1 cellular context compared by ENCODE assay signal in the genomic region with DNA sequence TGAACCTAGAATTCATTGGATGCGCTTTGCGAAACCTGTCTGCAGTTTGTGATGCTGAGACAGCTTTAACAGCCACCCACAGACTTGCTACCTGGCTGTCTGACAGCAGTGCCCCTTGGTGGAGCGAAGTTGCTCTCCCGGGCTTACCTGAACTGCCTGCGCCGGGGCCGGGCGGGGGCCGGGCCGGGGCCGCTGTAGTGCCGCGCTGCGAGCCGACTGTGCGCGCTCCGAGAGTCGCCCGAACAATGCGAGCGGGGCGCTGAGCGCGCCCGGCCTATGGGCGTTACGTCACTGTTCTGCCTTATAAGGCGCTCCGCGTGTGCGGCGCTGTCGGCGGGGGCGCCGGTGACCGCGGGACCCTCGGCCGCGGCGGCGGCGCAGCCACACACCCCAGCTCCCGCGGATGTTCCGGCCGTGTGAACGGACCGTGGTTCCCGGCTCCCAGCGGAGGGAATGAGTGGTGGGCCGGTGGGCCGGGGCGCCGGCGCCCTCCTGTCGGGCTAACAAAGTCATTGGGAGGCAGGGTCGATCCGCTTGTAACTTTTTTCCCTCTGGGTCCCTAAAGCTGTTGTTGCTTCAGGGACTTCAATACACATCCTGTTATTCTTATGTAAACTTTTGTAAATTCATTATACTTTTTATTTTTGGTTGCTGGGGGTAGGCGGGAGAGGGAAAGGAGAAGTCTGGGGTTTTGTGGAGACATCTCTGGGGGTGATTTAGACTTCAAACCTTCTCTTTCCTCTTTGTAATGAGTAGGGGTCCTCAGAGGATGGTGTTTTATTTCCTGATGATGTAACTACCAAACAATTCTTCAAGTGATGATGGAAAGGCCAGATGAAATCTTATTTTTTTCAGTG.
TF ChIP-seq lines count a peak whose summit lies in the region.

No MANE protein-coding gene starts in this region.

TF ChIP-seq in HepG2, 621 proteins besides CTCF, POLR2A, EP300 and RAD21 (continued from another document and continues in another):
- TF ChIP-seq, protein P1, sequence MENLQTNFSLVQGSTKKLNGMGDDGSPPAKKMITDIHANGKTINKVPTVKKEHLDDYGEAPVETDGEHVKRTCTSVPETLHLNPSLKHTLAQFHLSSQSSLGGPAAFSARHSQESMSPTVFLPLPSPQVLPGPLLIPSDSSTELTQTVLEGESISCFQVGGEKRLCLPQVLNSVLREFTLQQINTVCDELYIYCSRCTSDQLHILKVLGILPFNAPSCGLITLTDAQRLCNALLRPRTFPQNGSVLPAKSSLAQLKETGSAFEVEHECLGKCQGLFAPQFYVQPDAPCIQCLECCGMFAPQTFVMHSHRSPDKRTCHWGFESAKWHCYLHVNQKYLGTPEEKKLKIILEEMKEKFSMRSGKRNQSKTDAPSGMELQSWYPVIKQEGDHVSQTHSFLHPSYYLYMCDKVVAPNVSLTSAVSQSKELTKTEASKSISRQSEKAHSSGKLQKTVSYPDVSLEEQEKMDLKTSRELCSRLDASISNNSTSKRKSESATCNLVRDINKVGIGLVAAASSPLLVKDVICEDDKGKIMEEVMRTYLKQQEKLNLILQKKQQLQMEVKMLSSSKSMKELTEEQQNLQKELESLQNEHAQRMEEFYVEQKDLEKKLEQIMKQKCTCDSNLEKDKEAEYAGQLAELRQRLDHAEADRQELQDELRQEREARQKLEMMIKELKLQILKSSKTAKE (CRISPR knock-in tag; IDR thresholded peaks at IDR 0.05; ENCODE audit: borderline replicate concordance) = no peak
- TF ChIP-seq ZNF224 (CRISPR knock-in tag; IDR thresholded peaks at IDR 0.05) (peak; percentile 76; the same call in 1 of the 2 replicates), SRSF4 (IDR thresholded peaks at IDR 0.05; ENCODE audit: low read depth, low read length, poor library complexity, severe bottlenecking) (no peak), PCBP2 (optimal IDR thresholded peaks at IDR 0.05; ENCODE audit: low read depth, low read length, poor library complexity, severe bottlenecking) (no peak), NONO (IDR thresholded peaks at IDR 0.05) (no peak), NONO (CRISPR knock-in tag; conservative IDR thresholded peaks at IDR 0.05) (peak; percentile 79), ZNF33A (CRISPR knock-in tag; IDR thresholded peaks at IDR 0.05; ENCODE audit: borderline replicate concordance) (0 out of 2 replicates have a peak, but pooled peaks have one; percentile 10), SNAI1 (CRISPR knock-in tag; IDR thresholded peaks at IDR 0.05; ENCODE audit: borderline replicate concordance) (no peak), ZNF180 (CRISPR knock-in tag; IDR thresholded peaks at IDR 0.05; ENCODE audit: borderline replicate concordance, low read depth) (no peak), MIER2 (CRISPR knock-in tag; IDR thresholded peaks at IDR 0.05) (no peak), ZNF629 (CRISPR knock-in tag; conservative IDR thresholded peaks at IDR 0.05) (peak; percentile 41; the same call in 1 of the 2 replicates), PHF8 (CRISPR knock-in tag; IDR thresholded peaks at IDR 0.05) (peak; percentile 35; the same call in 1 of the 2 replicates), ZNF546 (CRISPR knock-in tag; conservative IDR thresholded peaks at IDR 0.05) (peak; percentile 89; the same call in 1 of the 2 replicates), MAF1 (CRISPR knock-in tag; IDR thresholded peaks at IDR 0.05; ENCODE audit: borderline replicate concordance) (0 out of 2 replicates have a peak, but pooled peaks have one; percentile 56), SPEN (CRISPR knock-in tag; IDR thresholded peaks at IDR 0.05; ENCODE audit: low read depth) (peak; percentile 85), ZNF350 (CRISPR knock-in tag; IDR thresholded peaks at IDR 0.05; ENCODE audit: borderline replicate concordance, low read depth) (peak; percentile 42; the same call in 1 of the 2 replicates), ZFP36L2 (CRISPR knock-in tag; IDR thresholded peaks at IDR 0.05) (no peak), PRMT3 (CRISPR knock-in tag; IDR thresholded peaks at IDR 0.05; ENCODE audit: borderline replicate concordance, low read depth) (no peak)
- TF ChIP-seq, protein P2, sequence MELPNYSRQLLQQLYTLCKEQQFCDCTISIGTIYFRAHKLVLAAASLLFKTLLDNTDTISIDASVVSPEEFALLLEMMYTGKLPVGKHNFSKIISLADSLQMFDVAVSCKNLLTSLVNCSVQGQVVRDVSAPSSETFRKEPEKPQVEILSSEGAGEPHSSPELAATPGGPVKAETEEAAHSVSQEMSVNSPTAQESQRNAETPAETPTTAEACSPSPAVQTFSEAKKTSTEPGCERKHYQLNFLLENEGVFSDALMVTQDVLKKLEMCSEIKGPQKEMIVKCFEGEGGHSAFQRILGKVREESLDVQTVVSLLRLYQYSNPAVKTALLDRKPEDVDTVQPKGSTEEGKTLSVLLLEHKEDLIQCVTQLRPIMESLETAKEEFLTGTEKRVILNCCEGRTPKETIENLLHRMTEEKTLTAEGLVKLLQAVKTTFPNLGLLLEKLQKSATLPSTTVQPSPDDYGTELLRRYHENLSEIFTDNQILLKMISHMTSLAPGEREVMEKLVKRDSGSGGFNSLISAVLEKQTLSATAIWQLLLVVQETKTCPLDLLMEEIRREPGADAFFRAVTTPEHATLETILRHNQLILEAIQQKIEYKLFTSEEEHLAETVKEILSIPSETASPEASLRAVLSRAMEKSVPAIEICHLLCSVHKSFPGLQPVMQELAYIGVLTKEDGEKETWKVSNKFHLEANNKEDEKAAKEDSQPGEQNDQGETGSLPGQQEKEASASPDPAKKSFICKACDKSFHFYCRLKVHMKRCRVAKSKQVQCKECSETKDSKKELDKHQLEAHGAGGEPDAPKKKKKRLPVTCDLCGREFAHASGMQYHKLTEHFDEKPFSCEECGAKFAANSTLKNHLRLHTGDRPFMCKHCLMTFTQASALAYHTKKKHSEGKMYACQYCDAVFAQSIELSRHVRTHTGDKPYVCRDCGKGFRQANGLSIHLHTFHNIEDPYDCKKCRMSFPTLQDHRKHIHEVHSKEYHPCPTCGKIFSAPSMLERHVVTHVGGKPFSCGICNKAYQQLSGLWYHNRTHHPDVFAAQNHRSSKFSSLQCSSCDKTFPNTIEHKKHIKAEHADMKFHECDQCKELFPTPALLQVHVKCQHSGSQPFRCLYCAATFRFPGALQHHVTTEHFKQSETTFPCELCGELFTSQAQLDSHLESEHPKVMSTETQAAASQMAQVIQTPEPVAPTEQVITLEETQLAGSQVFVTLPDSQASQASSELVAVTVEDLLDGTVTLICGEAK (IDR thresholded peaks at IDR 0.05) = no peak
- TF ChIP-seq, protein P2 (CRISPR knock-in tag; IDR thresholded peaks at IDR 0.05) = peak; percentile 72; the same call in 1 of the 2 replicates
- TF ChIP-seq, protein P3, sequence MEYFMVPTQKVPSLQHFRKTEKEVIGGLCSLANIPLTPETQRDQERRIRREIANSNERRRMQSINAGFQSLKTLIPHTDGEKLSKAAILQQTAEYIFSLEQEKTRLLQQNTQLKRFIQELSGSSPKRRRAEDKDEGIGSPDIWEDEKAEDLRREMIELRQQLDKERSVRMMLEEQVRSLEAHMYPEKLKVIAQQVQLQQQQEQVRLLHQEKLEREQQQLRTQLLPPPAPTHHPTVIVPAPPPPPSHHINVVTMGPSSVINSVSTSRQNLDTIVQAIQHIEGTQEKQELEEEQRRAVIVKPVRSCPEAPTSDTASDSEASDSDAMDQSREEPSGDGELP (IDR thresholded peaks at IDR 0.05; ENCODE audit: borderline replicate concordance, low read depth) = no peak
- TF ChIP-seq, protein P4, sequence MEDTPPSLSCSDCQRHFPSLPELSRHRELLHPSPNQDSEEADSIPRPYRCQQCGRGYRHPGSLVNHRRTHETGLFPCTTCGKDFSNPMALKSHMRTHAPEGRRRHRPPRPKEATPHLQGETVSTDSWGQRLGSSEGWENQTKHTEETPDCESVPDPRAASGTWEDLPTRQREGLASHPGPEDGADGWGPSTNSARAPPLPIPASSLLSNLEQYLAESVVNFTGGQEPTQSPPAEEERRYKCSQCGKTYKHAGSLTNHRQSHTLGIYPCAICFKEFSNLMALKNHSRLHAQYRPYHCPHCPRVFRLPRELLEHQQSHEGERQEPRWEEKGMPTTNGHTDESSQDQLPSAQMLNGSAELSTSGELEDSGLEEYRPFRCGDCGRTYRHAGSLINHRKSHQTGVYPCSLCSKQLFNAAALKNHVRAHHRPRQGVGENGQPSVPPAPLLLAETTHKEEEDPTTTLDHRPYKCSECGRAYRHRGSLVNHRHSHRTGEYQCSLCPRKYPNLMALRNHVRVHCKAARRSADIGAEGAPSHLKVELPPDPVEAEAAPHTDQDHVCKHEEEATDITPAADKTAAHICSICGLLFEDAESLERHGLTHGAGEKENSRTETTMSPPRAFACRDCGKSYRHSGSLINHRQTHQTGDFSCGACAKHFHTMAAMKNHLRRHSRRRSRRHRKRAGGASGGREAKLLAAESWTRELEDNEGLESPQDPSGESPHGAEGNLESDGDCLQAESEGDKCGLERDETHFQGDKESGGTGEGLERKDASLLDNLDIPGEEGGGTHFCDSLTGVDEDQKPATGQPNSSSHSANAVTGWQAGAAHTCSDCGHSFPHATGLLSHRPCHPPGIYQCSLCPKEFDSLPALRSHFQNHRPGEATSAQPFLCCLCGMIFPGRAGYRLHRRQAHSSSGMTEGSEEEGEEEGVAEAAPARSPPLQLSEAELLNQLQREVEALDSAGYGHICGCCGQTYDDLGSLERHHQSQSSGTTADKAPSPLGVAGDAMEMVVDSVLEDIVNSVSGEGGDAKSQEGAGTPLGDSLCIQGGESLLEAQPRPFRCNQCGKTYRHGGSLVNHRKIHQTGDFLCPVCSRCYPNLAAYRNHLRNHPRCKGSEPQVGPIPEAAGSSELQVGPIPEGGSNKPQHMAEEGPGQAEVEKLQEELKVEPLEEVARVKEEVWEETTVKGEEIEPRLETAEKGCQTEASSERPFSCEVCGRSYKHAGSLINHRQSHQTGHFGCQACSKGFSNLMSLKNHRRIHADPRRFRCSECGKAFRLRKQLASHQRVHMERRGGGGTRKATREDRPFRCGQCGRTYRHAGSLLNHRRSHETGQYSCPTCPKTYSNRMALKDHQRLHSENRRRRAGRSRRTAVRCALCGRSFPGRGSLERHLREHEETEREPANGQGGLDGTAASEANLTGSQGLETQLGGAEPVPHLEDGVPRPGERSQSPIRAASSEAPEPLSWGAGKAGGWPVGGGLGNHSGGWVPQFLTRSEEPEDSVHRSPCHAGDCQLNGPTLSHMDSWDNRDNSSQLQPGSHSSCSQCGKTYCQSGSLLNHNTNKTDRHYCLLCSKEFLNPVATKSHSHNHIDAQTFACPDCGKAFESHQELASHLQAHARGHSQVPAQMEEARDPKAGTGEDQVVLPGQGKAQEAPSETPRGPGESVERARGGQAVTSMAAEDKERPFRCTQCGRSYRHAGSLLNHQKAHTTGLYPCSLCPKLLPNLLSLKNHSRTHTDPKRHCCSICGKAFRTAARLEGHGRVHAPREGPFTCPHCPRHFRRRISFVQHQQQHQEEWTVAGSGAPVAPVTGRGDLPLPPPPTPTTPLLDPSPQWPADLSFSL (CRISPR knock-in tag; IDR thresholded peaks at IDR 0.05) = no peak
- TF ChIP-seq, protein P5, sequence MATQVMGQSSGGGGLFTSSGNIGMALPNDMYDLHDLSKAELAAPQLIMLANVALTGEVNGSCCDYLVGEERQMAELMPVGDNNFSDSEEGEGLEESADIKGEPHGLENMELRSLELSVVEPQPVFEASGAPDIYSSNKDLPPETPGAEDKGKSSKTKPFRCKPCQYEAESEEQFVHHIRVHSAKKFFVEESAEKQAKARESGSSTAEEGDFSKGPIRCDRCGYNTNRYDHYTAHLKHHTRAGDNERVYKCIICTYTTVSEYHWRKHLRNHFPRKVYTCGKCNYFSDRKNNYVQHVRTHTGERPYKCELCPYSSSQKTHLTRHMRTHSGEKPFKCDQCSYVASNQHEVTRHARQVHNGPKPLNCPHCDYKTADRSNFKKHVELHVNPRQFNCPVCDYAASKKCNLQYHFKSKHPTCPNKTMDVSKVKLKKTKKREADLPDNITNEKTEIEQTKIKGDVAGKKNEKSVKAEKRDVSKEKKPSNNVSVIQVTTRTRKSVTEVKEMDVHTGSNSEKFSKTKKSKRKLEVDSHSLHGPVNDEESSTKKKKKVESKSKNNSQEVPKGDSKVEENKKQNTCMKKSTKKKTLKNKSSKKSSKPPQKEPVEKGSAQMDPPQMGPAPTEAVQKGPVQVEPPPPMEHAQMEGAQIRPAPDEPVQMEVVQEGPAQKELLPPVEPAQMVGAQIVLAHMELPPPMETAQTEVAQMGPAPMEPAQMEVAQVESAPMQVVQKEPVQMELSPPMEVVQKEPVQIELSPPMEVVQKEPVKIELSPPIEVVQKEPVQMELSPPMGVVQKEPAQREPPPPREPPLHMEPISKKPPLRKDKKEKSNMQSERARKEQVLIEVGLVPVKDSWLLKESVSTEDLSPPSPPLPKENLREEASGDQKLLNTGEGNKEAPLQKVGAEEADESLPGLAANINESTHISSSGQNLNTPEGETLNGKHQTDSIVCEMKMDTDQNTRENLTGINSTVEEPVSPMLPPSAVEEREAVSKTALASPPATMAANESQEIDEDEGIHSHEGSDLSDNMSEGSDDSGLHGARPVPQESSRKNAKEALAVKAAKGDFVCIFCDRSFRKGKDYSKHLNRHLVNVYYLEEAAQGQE (IDR thresholded peaks at IDR 0.05; ENCODE audit: borderline replicate concordance in 1 of 2, low read depth in 1 of 2, low read length in 2 of 2) = peak in 1 of 2 experiments; percentile 83; a peak in 1 of 4 replicates
- TF ChIP-seq, protein P6, sequence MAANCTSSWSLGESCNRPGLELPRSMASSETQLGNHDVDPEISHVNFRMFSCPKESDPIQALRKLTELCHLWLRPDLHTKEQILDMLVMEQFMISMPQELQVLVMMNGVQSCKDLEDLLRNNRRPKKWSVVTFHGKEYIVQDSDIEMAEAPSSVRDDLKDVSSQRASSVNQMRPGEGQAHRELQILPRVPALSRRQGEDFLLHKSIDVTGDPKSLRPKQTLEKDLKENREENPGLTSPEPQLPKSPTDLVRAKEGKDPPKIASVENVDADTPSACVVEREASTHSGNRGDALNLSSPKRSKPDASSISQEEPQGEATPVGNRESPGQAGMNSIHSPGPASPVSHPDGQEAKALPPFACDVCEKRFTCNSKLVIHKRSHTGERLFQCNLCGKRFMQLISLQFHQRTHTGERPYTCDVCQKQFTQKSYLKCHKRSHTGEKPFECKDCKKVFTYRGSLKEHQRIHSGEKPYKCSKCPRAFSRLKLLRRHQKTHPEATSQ (CRISPR knock-in tag; IDR thresholded peaks at IDR 0.05; ENCODE audit: borderline replicate concordance) = no peak
